1 cellular context compared by ENCODE assay signal in genomic region chr2:29012211-29012681, GRCh38.
A peak's percentile ranks its signal among the peaks of the same experiment; 100 is the strongest.
TF ChIP-seq lines count a peak whose summit lies in the region.

No MANE protein-coding gene starts in this region.

TF ChIP-seq in GM12878, 131 proteins besides CTCF, POLR2A, EP300 and RAD21:
- no peak for TF ChIP-seq ATF3 (IDR thresholded peaks at IDR 0.05; ENCODE audit: borderline replicate concordance, extremely low read depth, low read depth, low read length)
- TF ChIP-seq POLR2AphosphoS5 (IDR thresholded peaks at IDR 0.05; ENCODE audit: low read length) = no peak
- peak; percentile 57; the same call in 1 of the 2 replicates for TF ChIP-seq SPI1 (IDR thresholded peaks at IDR 0.05; ENCODE audit: borderline replicate concordance, insufficient read depth, low read depth, low read length)
- TF ChIP-seq NR2F1 (conservative IDR thresholded peaks at IDR 0.05) = 0 out of 2 replicates have a peak, but pooled peaks have one; percentile 48
